30 cellular contexts compared by ENCODE assay signal in the genomic region with DNA sequence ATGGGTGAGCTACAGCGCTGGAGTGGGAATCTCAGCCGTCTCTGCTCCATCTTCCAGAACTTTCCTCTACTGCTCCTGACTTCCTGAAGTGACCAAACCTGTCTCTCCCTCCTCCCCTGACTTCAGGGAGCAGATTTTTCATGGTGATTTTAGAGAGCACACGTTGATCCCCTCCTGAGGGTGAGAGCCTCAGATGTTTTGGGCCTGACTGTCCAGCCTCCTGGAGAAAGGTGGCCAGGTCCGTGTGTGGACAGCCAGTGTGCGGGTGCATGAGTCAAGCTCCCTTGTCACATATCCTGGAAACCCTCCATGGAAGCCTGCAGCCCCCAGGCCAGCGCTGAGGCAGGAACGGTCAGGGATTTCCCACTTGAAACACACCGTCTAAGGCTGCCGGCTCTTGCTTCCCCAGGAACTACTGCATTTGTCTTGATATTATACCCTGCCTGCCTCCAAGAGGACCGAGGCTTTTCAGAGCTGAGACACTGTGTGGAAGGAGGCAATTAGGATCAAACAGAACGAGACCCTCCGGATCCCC.
DNase-seq lines count a peak whose midpoint lies in the region; ATAC-seq and TF ChIP-seq lines count a peak whose summit lies in the region.
"Had no signal": no experiment of that assay in that cellular context is flagged by ENCODE, and none has a peak within 500 bp of the region (broad histone marks: within the 10 kb centered on the region; RNA-seq: fewer than 3 reads in every experiment).

No MANE protein-coding gene starts in this region.

- no peak for DNase-seq in H9
- no peak for DNase-seq in central memory CD8-positive, alpha-beta T cell (ENCODE audit: low spot score in 2 of 2)
- no peak for DNase-seq in mesendoderm
- no peak for DNase-seq in type B pancreatic cell (ENCODE audit: extremely low spot score, unreplicated experiment)
- DNase-seq in hypothalamus (lab: John Stamatoyannopoulos, UW) = no peak
- no peak for DNase-seq in LoVo (ENCODE audit: low spot score)
- no peak for DNase-seq in HCEC 1CT
- DNase-seq: activated CD4-positive, alpha-beta T cell treated with anti-CD3 and anti-CD28 coated beads for 36 hours; activated CD8-positive, alpha-beta memory T cell treated with anti-CD3 and anti-CD28 coated beads, Interleukin-2, amount 50 U/mL, for 48 hours; activated CD8-positive, alpha-beta T cell treated with anti-CD3 and anti-CD28 coated beads for 36 hours; amniotic stem cell; GM23248; left ventricle myocardium inferior; midbrain; naive B cell; NCI-H2081; NCI-H2227 treated with DMSO at 0.1 percent for 48 hours; NCI-H526; nucleus accumbens; psoas muscle; SHP77; sigmoid colon; stimulated activated CD4-positive, alpha-beta T cell treated with anti-CD3 and anti-CD28 coated beads, Interleukin-4, amount 100 ng/mL, for 1 hour; stomach had no signal

- no peaks in the 10 kb centered on the region for H3K9me3 ChIP-seq in H9 (ENCODE audit: control insufficient read depth, low read depth, low read length)
- H3K9me3 ChIP-seq: BLaER1 treated with 17β-estradiol and CSF1 and Interleukin-3, amounts not matched to agents 10 nM and 100 nM; left ventricle myocardium inferior; psoas muscle; sigmoid colon; stomach; tibial nerve had no signal

- H3K4ac ChIP-seq in H9 (ENCODE audit: low read depth, low read length) (no peak overlapping the region), mesendoderm (ENCODE audit: low read depth, low read length) (no peak overlapping the region)

- no peak overlapping the region for H3K56ac ChIP-seq in H9 (ENCODE audit: insufficient read length, low read depth, low read length)
- peak overlapping the region; percentile 75 for H3K56ac ChIP-seq in mesendoderm (ENCODE audit: low read length)

- no peak overlapping the region for H2BK120ac ChIP-seq in H9 (ENCODE audit: low read depth, low read length, poor library complexity, severe bottlenecking)
- peak overlapping the region; percentile 6 for H2BK120ac ChIP-seq in mesendoderm (ENCODE audit: low read depth, low read length)

- H3K23me2 ChIP-seq in H9 (ENCODE audit: insufficient read length, low read depth, low read length, poor library complexity, severe bottlenecking) = no peaks in the 10 kb centered on the region

- no peak overlapping the region for H2BK20ac ChIP-seq in H9 (ENCODE audit: low read depth, low read length, poor library complexity, severe bottlenecking)

- no peaks in the 10 kb centered on the region for H3K36me3 ChIP-seq in mesendoderm (ENCODE audit: control insufficient read depth, insufficient read depth, low read length)
- H3K36me3 ChIP-seq: left ventricle myocardium inferior, sigmoid colon had no signal

- H3K9ac ChIP-seq in H9 (ENCODE audit: extremely low read depth, insufficient read length, low read length) = no peak overlapping the region
- H3K9ac ChIP-seq in mesendoderm (ENCODE audit: low read length) = peak overlapping the region; percentile 22
- H3K9ac ChIP-seq: BLaER1 treated with 17β-estradiol and CSF1 and Interleukin-3, amounts not matched to agents 10 nM and 100 nM; GM23248 had no signal

- no peaks in the 10 kb centered on the region for H3K27me3 ChIP-seq in H9 (ENCODE audit: insufficient read depth, low read length)
- no peaks in the 10 kb centered on the region for H3K27me3 ChIP-seq in mesendoderm (ENCODE audit: insufficient read depth, low read length, poor library complexity)
- H3K27me3 ChIP-seq: BLaER1 treated with 17β-estradiol and CSF1 and Interleukin-3, amounts not matched to agents 10 nM and 100 nM; sigmoid colon; stomach; tibial nerve had no signal

- H4K5ac ChIP-seq in H9 (ENCODE audit: insufficient read length, low read depth, low read length) (no peak overlapping the region), mesendoderm (ENCODE audit: low read length) (no peak overlapping the region)

- no peak overlapping the region for H2BK15ac ChIP-seq in H9 (ENCODE audit: low read depth, low read length)
- no peak overlapping the region for H2BK15ac ChIP-seq in mesendoderm (replicated peaks; ENCODE audit: low read depth)

- no peak overlapping the region for H3K23ac ChIP-seq in H9 (ENCODE audit: insufficient read length, low read depth, low read length)
- peak overlapping the region; percentile 95 for H3K23ac ChIP-seq in mesendoderm (ENCODE audit: low read length)

- H3K79me1 ChIP-seq in H9 (ENCODE audit: insufficient read depth, low read depth, low read length, poor library complexity, severe bottlenecking) = peaks cover 3% of the 10 kb centered on the region
- H3K79me1 ChIP-seq in mesendoderm (ENCODE audit: low read length) = peaks cover 42% of the 10 kb centered on the region

- H3K79me2 ChIP-seq in H9 (ENCODE audit: insufficient read depth, low read length) (peaks cover 8% of the 10 kb centered on the region; the same call in 1 of the 2 replicates), mesendoderm (ENCODE audit: control insufficient read depth, insufficient read depth, low read length) (peaks cover 13% of the 10 kb centered on the region)

- H4K8ac ChIP-seq in H9 (replicated peaks; ENCODE audit: insufficient read length, low read depth, low read length) (no peak overlapping the region), mesendoderm (ENCODE audit: low read depth, low read length) (no peak overlapping the region)

- H2AFZ ChIP-seq in H9 (ENCODE audit: low read length) = no peak overlapping the region
- H2AFZ ChIP-seq: GM23248 had no signal

- no peak overlapping the region for H3K4me3 Mint-ChIP-seq in H9
- H3K4me3 Mint-ChIP-seq in central memory CD8-positive, alpha-beta T cell = no peak overlapping the region
- no peak overlapping the region for H3K4me3 Mint-ChIP-seq in type B pancreatic cell
- H3K4me3 Mint-ChIP-seq: activated CD4-positive, alpha-beta T cell treated with anti-CD3 and anti-CD28 coated beads for 36 hours; activated CD8-positive, alpha-beta T cell treated with anti-CD3 and anti-CD28 coated beads for 36 hours; activated naive CD4-positive, alpha-beta T cell treated with anti-CD3 and anti-CD28 coated beads, Interleukin-2, amount 50 U/mL, for 24 hours had no signal

- WGBS in H9 (ENCODE audit: extremely low coverage, insufficient read length, low lambda C conversion rate) = no CpG with 5 or more reads among the region's 12 CpGs
- WGBS in mesendoderm (ENCODE audit: extremely low coverage, insufficient coverage, low lambda C conversion rate) = no CpG with 5 or more reads among the region's 12 CpGs

- H3K27ac ChIP-seq in H9 (ENCODE audit: insufficient read length, low read depth, low read length) (no peak overlapping the region), mesendoderm (ENCODE audit: low read depth, low read length) (peak overlapping the region; percentile 53)
- H3K27ac ChIP-seq: BLaER1 treated with 17β-estradiol and CSF1 and Interleukin-3, amounts not matched to agents 10 nM and 100 nM; GM23248; HL-60; left ventricle myocardium inferior; psoas muscle; sigmoid colon; stomach; tibial nerve; VCaP had no signal

- peaks cover 25 to 26% of the 10 kb centered on the region in 2 experiments for H3K4me1 Mint-ChIP-seq in H9
- H3K4me1 Mint-ChIP-seq in central memory CD8-positive, alpha-beta T cell = peaks cover 65% of the 10 kb centered on the region
- peaks cover 44% of the 10 kb centered on the region for H3K4me1 Mint-ChIP-seq in type B pancreatic cell (ENCODE audit: unreplicated experiment)

- no peak overlapping the region for H2BK5ac ChIP-seq in H9 (ENCODE audit: insufficient read length, low read length)
- H2BK5ac ChIP-seq in mesendoderm (ENCODE audit: low read length) = peak overlapping the region; percentile 52

- ATAC-seq in central memory CD8-positive, alpha-beta T cell (replicated peaks; ENCODE audit: extremely low read depth, poor library complexity, severe bottlenecking) = no peak
- ATAC-seq: activated CD4-positive, alpha-beta T cell treated with anti-CD3 and anti-CD28 coated beads for 36 hours; activated CD8-positive, alpha-beta T cell treated with anti-CD3 and anti-CD28 coated beads for 36 hours; psoas muscle had no signal

- no peak overlapping the region for H3K14ac ChIP-seq in H9 (ENCODE audit: insufficient read depth, low read length)

- H3K4me1 ChIP-seq in H9 (ENCODE audit: insufficient read depth, low read length) = peaks cover 6% of the 10 kb centered on the region; the same call in 1 of the 2 replicates
- peaks cover 6% of the 10 kb centered on the region for H3K4me1 ChIP-seq in mesendoderm (ENCODE audit: control insufficient read depth, low read depth, low read length)
- H3K4me1 ChIP-seq: psoas muscle had no signal

- H3K27me3 Mint-ChIP-seq in H9 (ENCODE audit: low read depth) (no peaks in the 10 kb centered on the region), type B pancreatic cell (no peaks in the 10 kb centered on the region)
- no peaks in the 10 kb centered on the region for H3K27me3 Mint-ChIP-seq in central memory CD8-positive, alpha-beta T cell
- H3K27me3 Mint-ChIP-seq: activated CD4-positive, alpha-beta T cell treated with anti-CD3 and anti-CD28 coated beads for 36 hours; activated CD8-positive, alpha-beta T cell treated with anti-CD3 and anti-CD28 coated beads for 36 hours; activated naive CD4-positive, alpha-beta T cell treated with anti-CD3 and anti-CD28 coated beads, Interleukin-2, amount 50 U/mL, for 24 hours; naive B cell had no signal

- H4K91ac ChIP-seq in H9 (ENCODE audit: insufficient read length, low read depth, low read length) = no peak overlapping the region

- no peak overlapping the region for H2BK12ac ChIP-seq in H9 (ENCODE audit: insufficient read length, low read depth, low read length)

- no peaks in the 10 kb centered on the region for H4K20me1 ChIP-seq in H9 (ENCODE audit: control insufficient read depth, insufficient read depth, insufficient read length)

- H3K27ac Mint-ChIP-seq in H9 (peak overlapping the region in 2 of 3 experiments; percentile 64 to 84; a peak in 2 of 7 replicates), type B pancreatic cell (peak overlapping the region; percentile 64)
- H3K27ac Mint-ChIP-seq in central memory CD8-positive, alpha-beta T cell (ENCODE audit: low read depth) = peak overlapping the region; percentile 41
- H3K27ac Mint-ChIP-seq: activated CD4-positive, alpha-beta T cell treated with anti-CD3 and anti-CD28 coated beads for 36 hours; activated CD8-positive, alpha-beta T cell treated with anti-CD3 and anti-CD28 coated beads for 36 hours; activated naive CD4-positive, alpha-beta T cell treated with anti-CD3 and anti-CD28 coated beads, Interleukin-2, amount 50 U/mL, for 24 hours had no signal

- H3K36me3 Mint-ChIP-seq in H9 (ENCODE audit: insufficient read depth in 1 of 3, low read depth in 3 of 3) = peaks cover 0 to 6% (median 0%) of the 10 kb centered on the region in 3 experiments; a peak in 3 of 7 replicates
- H3K36me3 Mint-ChIP-seq in central memory CD8-positive, alpha-beta T cell (ENCODE audit: insufficient read depth) = peaks cover 5% of the 10 kb centered on the region
- peaks cover 3% of the 10 kb centered on the region for H3K36me3 Mint-ChIP-seq in type B pancreatic cell

- H3T11ph ChIP-seq in H9 (ENCODE audit: low read length) = no peak overlapping the region

- H2AK5ac ChIP-seq in H9 (ENCODE audit: insufficient read length, low read length) = no peak overlapping the region
- no peak overlapping the region for H2AK5ac ChIP-seq in mesendoderm (ENCODE audit: low read length)

- H3K18ac ChIP-seq in H9 (ENCODE audit: insufficient read length, low read depth, low read length) (no peak overlapping the region), mesendoderm (ENCODE audit: low read length) (no peak overlapping the region)

- H3K9me3 Mint-ChIP-seq in H9 = no peaks in the 10 kb centered on the region; a peak in 1 of 5 replicates
- no peaks in the 10 kb centered on the region for H3K9me3 Mint-ChIP-seq in central memory CD8-positive, alpha-beta T cell
- H3K9me3 Mint-ChIP-seq in type B pancreatic cell = no peaks in the 10 kb centered on the region
- H3K9me3 Mint-ChIP-seq: activated CD8-positive, alpha-beta T cell treated with anti-CD3 and anti-CD28 coated beads for 36 hours; activated naive CD4-positive, alpha-beta T cell treated with anti-CD3 and anti-CD28 coated beads, Interleukin-2, amount 50 U/mL, for 24 hours; activated T-helper 2 cell treated with anti-CD3 and anti-CD28 coated beads, Interferon-gamma antibody, Interleukin-2, Interleukin-4, amounts not matched to agents 10 μg/mL and 5 μg/mL and 100 μg/mL, durations not matched to agents 14 hours and 24 hours and 36 hours; naive B cell had no signal

- no peak overlapping the region for H3K4me2 ChIP-seq in H9 (ENCODE audit: insufficient read depth, insufficient read length, low read length)
- no peak overlapping the region for H3K4me2 ChIP-seq in mesendoderm (ENCODE audit: low read length)
- H3K4me2 ChIP-seq: BLaER1 treated with 17β-estradiol and CSF1 and Interleukin-3, amounts not matched to agents 10 nM and 100 nM had no signal

- no peak overlapping the region for H3K4me3 ChIP-seq in mesendoderm (ENCODE audit: low read length)
- H3K4me3 ChIP-seq: BLaER1 treated with 17β-estradiol and CSF1 and Interleukin-3, amounts not matched to agents 10 nM and 100 nM; GM23248; left ventricle myocardium inferior; psoas muscle; sigmoid colon; stomach; tibial nerve had no signal

- no peak for TF ChIP-seq CTCF in H9 (conservative IDR thresholded peaks at IDR 0.05)
- no peak for TF ChIP-seq CTCF in type B pancreatic cell (conservative IDR thresholded peaks at IDR 0.05)
